Comparison of ENCODE assay signal across 9 cellular contexts in the genomic region with DNA sequence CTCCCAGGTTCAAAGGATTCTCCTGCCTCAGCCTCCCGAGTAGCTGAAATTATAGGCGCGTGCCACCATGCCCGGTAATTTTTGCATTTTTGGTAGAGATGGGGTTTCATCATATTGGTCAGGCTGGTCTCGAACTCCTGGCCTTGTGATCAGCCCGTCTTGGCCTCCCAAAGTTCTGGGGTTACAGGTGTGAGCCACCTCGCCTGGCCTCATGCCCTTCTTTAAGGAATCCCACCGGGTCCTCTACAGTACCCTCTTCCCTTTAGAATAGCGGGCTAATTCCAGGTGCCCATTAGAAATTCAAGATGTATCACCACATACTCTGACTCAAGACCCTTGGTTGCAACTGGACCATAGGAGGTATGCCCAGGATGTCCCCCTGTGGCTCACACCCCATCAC.
"Had no signal": no experiment of that assay in that cellular context is flagged by ENCODE, and none has a peak within 500 bp of the region (broad histone marks: within the 10 kb centered on the region; RNA-seq: fewer than 3 reads in every experiment).

No MANE protein-coding gene starts in this region.

- H3K27ac ChIP-seq: GM23248, HL-60, KMS-11 had no signal

- DNase-seq: GM23248, GOT3, KBM-7 had no signal

- H3K9me3 Mint-ChIP-seq: IgD-negative memory B cell had no signal

- H3K9ac ChIP-seq: GM23248, KMS-11 had no signal

- H3K4me1 ChIP-seq: HAP-1 had no signal

- H3K4me1 Mint-ChIP-seq: IgD-negative memory B cell had no signal

- H3K27ac Mint-ChIP-seq: IgD-negative memory B cell had no signal

- ATAC-seq: HCT116, HepG2 had no signal

- H3K4me3 Mint-ChIP-seq: IgD-negative memory B cell had no signal

- H2AFZ ChIP-seq: GM23248 had no signal

- H3K36me3 ChIP-seq: HAP-1 had no signal

- H3K36me3 Mint-ChIP-seq: IgD-negative memory B cell had no signal

- H3K4me3 ChIP-seq: GM23248, HAP-1 had no signal

- H3K27me3 Mint-ChIP-seq: IgD-negative memory B cell had no signal

- H3K4me2 ChIP-seq: KMS-11 had no signal

- H3K9me3 ChIP-seq: HAP-1 had no signal
